In the genomic region with DNA sequence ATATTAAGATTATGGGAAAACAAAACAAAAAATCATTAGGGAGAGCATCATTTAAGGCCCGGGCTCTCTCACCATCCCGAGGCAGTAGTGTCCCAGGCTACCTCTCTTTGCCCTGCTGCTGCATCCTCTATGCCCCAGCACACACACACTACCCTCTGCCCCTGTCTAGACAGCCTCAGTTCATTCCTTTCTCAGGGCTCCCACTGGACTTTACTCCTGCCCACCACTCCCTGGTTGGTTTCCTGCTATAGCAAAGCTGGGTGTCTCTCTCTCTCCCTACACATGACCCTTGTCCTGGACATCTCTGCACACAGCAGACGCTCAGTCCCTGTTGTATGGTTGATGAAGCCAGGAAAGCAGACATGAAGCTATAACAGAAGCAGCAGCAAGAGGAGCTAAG, we compare ENCODE assay signal across 17 cellular contexts.
"Had no signal": no experiment of that assay in that cellular context is flagged by ENCODE, and none has a peak within 500 bp of the region (broad histone marks: within the 10 kb centered on the region; RNA-seq: fewer than 3 reads in every experiment).

No MANE protein-coding gene starts in this region.

- H3K4me3 Mint-ChIP-seq: activated naive CD4-positive, alpha-beta T cell treated with anti-CD3 and anti-CD28 coated beads for 36 hours; activated T-helper 17 cell treated with anti-CD3 and anti-CD28 coated beads, Interleukin-2, amount 50 U/mL, for 72 hours; natural killer cell treated with Interleukin-12 subunit alpha and Interleukin-12 subunit beta and Interleukin-15 and Interleukin-18, amount 100 ng/mL, for 72 hours; WTC11 had no signal

- H3K36me3 ChIP-seq: heart right ventricle, lower lobe of right lung, stomach, thyroid gland, vagina had no signal

- H3K27me3 ChIP-seq: heart right ventricle, stomach, thyroid gland, vagina had no signal

- H3K4me1 Mint-ChIP-seq: activated T-helper 17 cell treated with anti-CD3 and anti-CD28 coated beads, Interleukin-2, amount 50 U/mL, for 72 hours had no signal

- ATAC-seq: activated T-helper 17 cell treated with anti-CD3 and anti-CD28 coated beads, Interleukin-2, amount 50 U/mL, for 72 hours; lower lobe of right lung; WTC11 had no signal

- H3K27ac Mint-ChIP-seq: activated naive CD4-positive, alpha-beta T cell treated with anti-CD3 and anti-CD28 coated beads for 36 hours; activated T-helper 17 cell treated with anti-CD3 and anti-CD28 coated beads, Interleukin-2, amount 50 U/mL, for 72 hours; natural killer cell treated with Interleukin-12 subunit alpha and Interleukin-12 subunit beta and Interleukin-15 and Interleukin-18, amount 100 ng/mL, for 72 hours; WTC11 had no signal

- DNase-seq: activated CD4-positive, alpha-beta T cell treated with anti-CD3 and anti-CD28 coated beads for 48 hours; activated CD8-positive, alpha-beta memory T cell treated with anti-CD3 and anti-CD28 coated beads for 24 hours; activated naive CD4-positive, alpha-beta T cell treated with anti-CD3 and anti-CD28 coated beads for 36 hours; caudate nucleus; effector CD4-positive, alpha-beta T cell; heart right ventricle; islet precursor cell; lower lobe of right lung; stimulated activated CD4-positive, alpha-beta T cell treated with anti-CD3 and anti-CD28 coated beads, Interleukin-15, amount 100 ng/mL, for 24 hours; stimulated activated CD4-positive, alpha-beta T cell treated with anti-CD3 and anti-CD28 coated beads, Interleukin-4, amount 100 ng/mL, for 24 hours; stomach; thyroid gland had no signal

- H3K4me3 ChIP-seq: coronary artery, heart right ventricle, lower lobe of right lung, stomach, thyroid gland, vagina had no signal

- H3K9me3 ChIP-seq: lower lobe of right lung, stomach, thyroid gland, vagina had no signal

- H3K9me3 Mint-ChIP-seq: activated naive CD4-positive, alpha-beta T cell treated with anti-CD3 and anti-CD28 coated beads for 36 hours; activated T-helper 17 cell treated with anti-CD3 and anti-CD28 coated beads, Interleukin-2, amount 50 U/mL, for 72 hours; natural killer cell treated with Interleukin-12 subunit alpha and Interleukin-12 subunit beta and Interleukin-15 and Interleukin-18, amount 100 ng/mL, for 72 hours had no signal

- H3K36me3 Mint-ChIP-seq: natural killer cell treated with Interleukin-12 subunit alpha and Interleukin-12 subunit beta and Interleukin-15 and Interleukin-18, amount 100 ng/mL, for 72 hours had no signal

- H3K27ac ChIP-seq: heart right ventricle, lower lobe of right lung, stomach, vagina had no signal
